Comparison of ENCODE assay signal across 1 cellular context in the genomic region with DNA sequence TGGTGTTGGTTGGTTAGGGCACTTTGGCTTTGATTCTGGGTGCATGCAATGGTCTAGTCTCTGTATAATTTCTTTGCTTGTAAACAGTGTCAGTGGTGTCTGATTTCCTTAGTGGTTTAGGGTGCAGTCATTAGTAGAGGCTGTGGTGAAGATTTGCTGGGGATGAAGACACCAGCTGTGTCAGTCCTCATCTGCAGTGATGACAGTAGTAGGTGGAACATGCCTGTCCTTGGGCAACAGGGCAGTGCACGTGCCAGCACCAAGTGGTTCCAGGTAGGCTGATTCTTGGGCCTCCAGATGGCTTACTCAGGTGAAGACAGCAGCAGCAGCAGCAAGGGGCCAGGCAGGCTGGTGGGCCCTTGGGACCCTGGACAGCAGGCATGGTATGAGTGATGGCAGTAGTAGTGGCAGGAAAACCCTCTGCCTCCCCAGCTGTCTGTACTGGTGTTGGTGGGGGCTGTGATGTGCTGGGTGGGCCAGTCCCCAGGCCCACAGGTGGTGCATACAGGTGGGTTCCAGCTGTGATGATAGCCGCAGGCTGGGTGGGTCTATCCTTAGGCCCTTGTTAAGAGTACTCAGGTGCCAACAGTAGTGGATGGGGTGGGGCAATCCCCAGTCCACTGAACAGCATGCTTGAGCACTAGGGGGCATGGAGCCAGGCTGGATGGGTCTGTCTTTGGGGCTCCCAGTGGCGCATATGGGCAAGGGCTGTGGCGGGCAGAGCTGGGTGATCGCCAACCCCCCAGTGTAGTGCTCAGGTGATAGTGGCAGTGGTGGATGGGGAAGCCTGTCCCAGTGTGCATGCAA.
TF ChIP-seq lines count a peak whose summit lies in the region.

No MANE protein-coding gene starts in this region.

TF ChIP-seq in HepG2, 621 proteins besides CTCF, POLR2A, EP300 and RAD21:
- TF ChIP-seq MZF1 (CRISPR knock-in tag; IDR thresholded peaks at IDR 0.05; ENCODE audit: borderline replicate concordance) (no peak), KMT2B (CRISPR knock-in tag; IDR thresholded peaks at IDR 0.05) (no peak), CCAR2 (optimal IDR thresholded peaks at IDR 0.05; ENCODE audit: low read depth, low read length) (no peak), ZNF441 (CRISPR knock-in tag; IDR thresholded peaks at IDR 0.05; ENCODE audit: borderline replicate concordance) (no peak), ZBTB20 (CRISPR knock-in tag; IDR thresholded peaks at IDR 0.05; ENCODE audit: borderline replicate concordance, low read depth) (no peak), REXO4 (CRISPR knock-in tag; IDR thresholded peaks at IDR 0.05; ENCODE audit: borderline replicate concordance) (no peak), ZNF703 (CRISPR knock-in tag; IDR thresholded peaks at IDR 0.05; ENCODE audit: borderline replicate concordance) (no peak), ZMYM4 (CRISPR knock-in tag; IDR thresholded peaks at IDR 0.05) (no peak), CBX2 (IDR thresholded peaks at IDR 0.05; ENCODE audit: low read depth, low read length) (no peak), CBX2 (CRISPR knock-in tag; IDR thresholded peaks at IDR 0.05; ENCODE audit: low read depth) (no peak), ZNF569 (CRISPR knock-in tag; IDR thresholded peaks at IDR 0.05; ENCODE audit: borderline replicate concordance) (no peak), RXRA (CRISPR knock-in tag; IDR thresholded peaks at IDR 0.05) (no peak), ATF7-NPFF (CRISPR knock-in tag; IDR thresholded peaks at IDR 0.05; ENCODE audit: low read depth) (no peak)
- TF ChIP-seq, protein P1, sequence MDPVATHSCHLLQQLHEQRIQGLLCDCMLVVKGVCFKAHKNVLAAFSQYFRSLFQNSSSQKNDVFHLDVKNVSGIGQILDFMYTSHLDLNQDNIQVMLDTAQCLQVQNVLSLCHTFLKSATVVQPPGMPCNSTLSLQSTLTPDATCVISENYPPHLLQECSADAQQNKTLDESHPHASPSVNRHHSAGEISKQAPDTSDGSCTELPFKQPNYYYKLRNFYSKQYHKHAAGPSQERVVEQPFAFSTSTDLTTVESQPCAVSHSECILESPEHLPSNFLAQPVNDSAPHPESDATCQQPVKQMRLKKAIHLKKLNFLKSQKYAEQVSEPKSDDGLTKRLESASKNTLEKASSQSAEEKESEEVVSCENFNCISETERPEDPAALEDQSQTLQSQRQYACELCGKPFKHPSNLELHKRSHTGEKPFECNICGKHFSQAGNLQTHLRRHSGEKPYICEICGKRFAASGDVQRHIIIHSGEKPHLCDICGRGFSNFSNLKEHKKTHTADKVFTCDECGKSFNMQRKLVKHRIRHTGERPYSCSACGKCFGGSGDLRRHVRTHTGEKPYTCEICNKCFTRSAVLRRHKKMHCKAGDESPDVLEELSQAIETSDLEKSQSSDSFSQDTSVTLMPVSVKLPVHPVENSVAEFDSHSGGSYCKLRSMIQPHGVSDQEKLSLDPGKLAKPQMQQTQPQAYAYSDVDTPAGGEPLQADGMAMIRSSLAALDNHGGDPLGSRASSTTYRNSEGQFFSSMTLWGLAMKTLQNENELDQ (CRISPR knock-in tag; IDR thresholded peaks at IDR 0.05; ENCODE audit: borderline replicate concordance): no peak
- TF ChIP-seq, protein P2, sequence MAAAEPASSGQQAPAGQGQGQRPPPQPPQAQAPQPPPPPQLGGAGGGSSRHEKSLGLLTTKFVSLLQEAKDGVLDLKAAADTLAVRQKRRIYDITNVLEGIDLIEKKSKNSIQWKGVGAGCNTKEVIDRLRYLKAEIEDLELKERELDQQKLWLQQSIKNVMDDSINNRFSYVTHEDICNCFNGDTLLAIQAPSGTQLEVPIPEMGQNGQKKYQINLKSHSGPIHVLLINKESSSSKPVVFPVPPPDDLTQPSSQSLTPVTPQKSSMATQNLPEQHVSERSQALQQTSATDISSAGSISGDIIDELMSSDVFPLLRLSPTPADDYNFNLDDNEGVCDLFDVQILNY (CRISPR knock-in tag; conservative IDR thresholded peaks at IDR 0.05): no peak
- TF ChIP-seq, protein P3, sequence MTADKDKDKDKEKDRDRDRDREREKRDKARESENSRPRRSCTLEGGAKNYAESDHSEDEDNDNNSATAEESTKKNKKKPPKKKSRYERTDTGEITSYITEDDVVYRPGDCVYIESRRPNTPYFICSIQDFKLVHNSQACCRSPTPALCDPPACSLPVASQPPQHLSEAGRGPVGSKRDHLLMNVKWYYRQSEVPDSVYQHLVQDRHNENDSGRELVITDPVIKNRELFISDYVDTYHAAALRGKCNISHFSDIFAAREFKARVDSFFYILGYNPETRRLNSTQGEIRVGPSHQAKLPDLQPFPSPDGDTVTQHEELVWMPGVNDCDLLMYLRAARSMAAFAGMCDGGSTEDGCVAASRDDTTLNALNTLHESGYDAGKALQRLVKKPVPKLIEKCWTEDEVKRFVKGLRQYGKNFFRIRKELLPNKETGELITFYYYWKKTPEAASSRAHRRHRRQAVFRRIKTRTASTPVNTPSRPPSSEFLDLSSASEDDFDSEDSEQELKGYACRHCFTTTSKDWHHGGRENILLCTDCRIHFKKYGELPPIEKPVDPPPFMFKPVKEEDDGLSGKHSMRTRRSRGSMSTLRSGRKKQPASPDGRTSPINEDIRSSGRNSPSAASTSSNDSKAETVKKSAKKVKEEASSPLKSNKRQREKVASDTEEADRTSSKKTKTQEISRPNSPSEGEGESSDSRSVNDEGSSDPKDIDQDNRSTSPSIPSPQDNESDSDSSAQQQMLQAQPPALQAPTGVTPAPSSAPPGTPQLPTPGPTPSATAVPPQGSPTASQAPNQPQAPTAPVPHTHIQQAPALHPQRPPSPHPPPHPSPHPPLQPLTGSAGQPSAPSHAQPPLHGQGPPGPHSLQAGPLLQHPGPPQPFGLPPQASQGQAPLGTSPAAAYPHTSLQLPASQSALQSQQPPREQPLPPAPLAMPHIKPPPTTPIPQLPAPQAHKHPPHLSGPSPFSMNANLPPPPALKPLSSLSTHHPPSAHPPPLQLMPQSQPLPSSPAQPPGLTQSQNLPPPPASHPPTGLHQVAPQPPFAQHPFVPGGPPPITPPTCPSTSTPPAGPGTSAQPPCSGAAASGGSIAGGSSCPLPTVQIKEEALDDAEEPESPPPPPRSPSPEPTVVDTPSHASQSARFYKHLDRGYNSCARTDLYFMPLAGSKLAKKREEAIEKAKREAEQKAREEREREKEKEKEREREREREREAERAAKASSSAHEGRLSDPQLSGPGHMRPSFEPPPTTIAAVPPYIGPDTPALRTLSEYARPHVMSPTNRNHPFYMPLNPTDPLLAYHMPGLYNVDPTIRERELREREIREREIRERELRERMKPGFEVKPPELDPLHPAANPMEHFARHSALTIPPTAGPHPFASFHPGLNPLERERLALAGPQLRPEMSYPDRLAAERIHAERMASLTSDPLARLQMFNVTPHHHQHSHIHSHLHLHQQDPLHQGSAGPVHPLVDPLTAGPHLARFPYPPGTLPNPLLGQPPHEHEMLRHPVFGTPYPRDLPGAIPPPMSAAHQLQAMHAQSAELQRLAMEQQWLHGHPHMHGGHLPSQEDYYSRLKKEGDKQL (CRISPR knock-in tag; IDR thresholded peaks at IDR 0.05; ENCODE audit: low read depth): no peak
- TF ChIP-seq, protein P4, sequence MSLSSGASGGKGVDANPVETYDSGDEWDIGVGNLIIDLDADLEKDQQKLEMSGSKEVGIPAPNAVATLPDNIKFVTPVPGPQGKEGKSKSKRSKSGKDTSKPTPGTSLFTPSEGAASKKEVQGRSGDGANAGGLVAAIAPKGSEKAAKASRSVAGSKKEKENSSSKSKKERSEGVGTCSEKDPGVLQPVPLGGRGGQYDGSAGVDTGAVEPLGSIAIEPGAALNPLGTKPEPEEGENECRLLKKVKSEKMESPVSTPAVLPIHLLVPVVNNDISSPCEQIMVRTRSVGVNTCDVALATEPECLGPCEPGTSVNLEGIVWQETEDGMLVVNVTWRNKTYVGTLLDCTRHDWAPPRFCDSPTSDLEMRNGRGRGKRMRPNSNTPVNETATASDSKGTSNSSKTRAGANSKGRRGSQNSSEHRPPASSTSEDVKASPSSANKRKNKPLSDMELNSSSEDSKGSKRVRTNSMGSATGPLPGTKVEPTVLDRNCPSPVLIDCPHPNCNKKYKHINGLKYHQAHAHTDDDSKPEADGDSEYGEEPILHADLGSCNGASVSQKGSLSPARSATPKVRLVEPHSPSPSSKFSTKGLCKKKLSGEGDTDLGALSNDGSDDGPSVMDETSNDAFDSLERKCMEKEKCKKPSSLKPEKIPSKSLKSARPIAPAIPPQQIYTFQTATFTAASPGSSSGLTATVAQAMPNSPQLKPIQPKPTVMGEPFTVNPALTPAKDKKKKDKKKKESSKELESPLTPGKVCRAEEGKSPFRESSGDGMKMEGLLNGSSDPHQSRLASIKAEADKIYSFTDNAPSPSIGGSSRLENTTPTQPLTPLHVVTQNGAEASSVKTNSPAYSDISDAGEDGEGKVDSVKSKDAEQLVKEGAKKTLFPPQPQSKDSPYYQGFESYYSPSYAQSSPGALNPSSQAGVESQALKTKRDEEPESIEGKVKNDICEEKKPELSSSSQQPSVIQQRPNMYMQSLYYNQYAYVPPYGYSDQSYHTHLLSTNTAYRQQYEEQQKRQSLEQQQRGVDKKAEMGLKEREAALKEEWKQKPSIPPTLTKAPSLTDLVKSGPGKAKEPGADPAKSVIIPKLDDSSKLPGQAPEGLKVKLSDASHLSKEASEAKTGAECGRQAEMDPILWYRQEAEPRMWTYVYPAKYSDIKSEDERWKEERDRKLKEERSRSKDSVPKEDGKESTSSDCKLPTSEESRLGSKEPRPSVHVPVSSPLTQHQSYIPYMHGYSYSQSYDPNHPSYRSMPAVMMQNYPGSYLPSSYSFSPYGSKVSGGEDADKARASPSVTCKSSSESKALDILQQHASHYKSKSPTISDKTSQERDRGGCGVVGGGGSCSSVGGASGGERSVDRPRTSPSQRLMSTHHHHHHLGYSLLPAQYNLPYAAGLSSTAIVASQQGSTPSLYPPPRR (CRISPR knock-in tag; IDR thresholded peaks at IDR 0.05; ENCODE audit: borderline replicate concordance): no peak
